In the genomic region with DNA sequence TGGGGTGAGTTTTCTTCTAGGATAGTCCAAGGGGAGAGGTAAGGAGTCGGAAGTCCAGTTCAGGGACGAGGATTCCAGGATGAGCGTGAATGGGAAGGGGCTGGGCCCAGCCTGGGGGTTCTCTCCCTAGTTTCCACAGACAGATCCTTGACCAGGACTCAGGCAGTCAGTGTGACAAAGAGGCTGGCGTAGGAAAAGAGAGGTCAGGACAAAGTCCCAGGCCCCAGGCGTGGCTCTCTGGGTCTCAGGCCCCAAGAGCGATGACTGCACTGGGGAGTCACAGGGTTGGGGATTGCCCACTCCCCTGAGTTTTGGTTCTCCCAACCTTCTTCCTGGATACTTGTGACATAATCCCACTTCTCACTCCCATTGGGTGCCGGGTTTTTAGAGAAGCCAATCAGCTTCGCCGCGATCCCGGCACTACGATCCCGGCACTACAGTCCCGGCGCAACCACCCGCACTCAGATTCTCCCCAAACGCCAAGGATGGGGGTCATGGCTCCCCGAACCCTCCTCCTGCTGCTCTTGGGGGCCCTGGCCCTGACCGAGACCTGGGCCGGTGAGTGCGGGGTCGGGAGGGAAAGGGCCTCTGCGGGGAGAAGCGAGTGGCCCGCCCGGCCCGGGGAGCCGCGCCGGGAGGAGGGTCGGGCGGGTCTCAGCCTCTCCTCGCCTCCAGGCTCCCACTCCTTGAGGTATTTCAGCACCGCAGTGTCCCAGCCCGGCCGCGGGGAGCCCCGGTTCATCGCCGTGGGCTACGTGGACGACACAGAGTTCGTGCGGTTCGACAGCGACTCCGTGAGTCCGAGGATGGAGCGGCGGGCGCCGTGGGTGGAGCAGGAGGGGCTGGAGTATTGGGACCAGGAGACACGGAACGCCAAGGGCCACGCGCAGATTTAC, we compare ENCODE assay signal across 8 cellular contexts. TPM values are rescaled to one million over a fixed set of nuclear protein-coding genes. Genes with fewer than 3 reads are reported as not detected.
DNase-seq lines count a peak whose midpoint lies in the region; ATAC-seq, FAIRE-seq and TF ChIP-seq lines count a peak whose summit lies in the region.

No MANE protein-coding gene starts in this region.

- POLR2A ChIA-PET in SK-N-SH (lab: Yijun Ruan, JAX) = no interaction called here

- H3K9me3 ChIP-seq in HUES48 (ENCODE audit: control insufficient read depth, insufficient read depth, low read length) (no peaks in the 10 kb centered on the region), SK-N-SH (no peaks in the 10 kb centered on the region), ovary (no peaks in the 10 kb centered on the region), tibial artery (no peaks in the 10 kb centered on the region)

- TF ChIP-seq EP300 in SK-N-SH (IDR thresholded peaks at IDR 0.05; ENCODE audit: borderline replicate concordance in 1 of 2, low read depth in 1 of 2, low read length in 1 of 2) (no peak), ovary (IDR thresholded peaks at IDR 0.05) (no peak)

- peak overlapping the region; percentile 92 for H3K4me2 ChIP-seq in SK-N-SH

- H3K4me3 Mint-ChIP-seq in activated naive CD8-positive, alpha-beta T cell = peak overlapping the region; percentile 92

- TF ChIP-seq POLR2A in ovary (IDR thresholded peaks at IDR 0.05) = no peak

- no peaks in the 10 kb centered on the region for H3K36me3 ChIP-seq in HUES48 (ENCODE audit: control insufficient read depth, insufficient read depth, low read length)
- no peaks in the 10 kb centered on the region for H3K36me3 ChIP-seq in SK-N-SH (replicated peaks in 1 of 2; ENCODE audit: control insufficient read depth in 1 of 2, insufficient read depth in 2 of 2, low read length in 1 of 2)
- H3K36me3 ChIP-seq in ovary = no peaks in the 10 kb centered on the region
- no peaks in the 10 kb centered on the region for H3K36me3 ChIP-seq in tibial artery

- no peak for TF ChIP-seq CTCF in D721Med (IDR thresholded peaks at IDR 0.05; ENCODE audit: insufficient read depth, missing control alignments)
- TF ChIP-seq CTCF in SK-N-SH (IDR thresholded peaks at IDR 0.05) = peak; percentile 42
- peak in 1 of 3 donors; percentile 28 for TF ChIP-seq CTCF in ovary (IDR thresholded peaks at IDR 0.05)
- peak in 1 of 2 experiments; percentile 18 for TF ChIP-seq CTCF in tibial artery (IDR thresholded peaks at IDR 0.05)

- CTCF ChIA-PET in SK-N-SH (lab: Yijun Ruan, JAX) = interaction anchor here (0.6 to 1.3 kb wide), 5 partner anchors 20 to 46 kb away, joined by 3 to 6 read pairs (median 3); partner anchors contain the start of gene TRIM26

- H3K27ac Mint-ChIP-seq in activated naive CD8-positive, alpha-beta T cell = peak overlapping the region; percentile 87

- peaks cover 15% of the 10 kb centered on the region for H3K36me3 Mint-ChIP-seq in activated naive CD8-positive, alpha-beta T cell

- 8% methylated on average over 17 of the region's 56 CpGs for WGBS in SK-N-SH (ENCODE audit: low lambda C conversion rate)
- WGBS in ovary, 3 donors = 1 to 4% (median 1%) methylated on average over 28 to 56 of the region's 56 CpGs

- H3K27ac ChIP-seq in HUES48 (ENCODE audit: low read depth, low read length) (no peak overlapping the region), SK-N-SH (ENCODE audit: low read depth in 2 of 2, low read length in 1 of 2) (peak overlapping the region in 1 of 2 experiments; percentile 43; a peak in 2 of 4 replicates), ovary (peak overlapping the region; percentile 21 to 79), tibial artery (peak overlapping the region; percentile 64 to 87)

- no peaks in the 10 kb centered on the region for H4K20me1 ChIP-seq in SK-N-SH (ENCODE audit: insufficient read depth)

- H3K4me1 Mint-ChIP-seq in activated naive CD8-positive, alpha-beta T cell (ENCODE audit: low read depth) = peaks cover 17% of the 10 kb centered on the region

- 0 out of 2 replicates have a peak overlapping the region, but pooled peaks have one; percentile 34 for H3K9ac ChIP-seq in HUES48 (ENCODE audit: low read depth, low read length)
- peak overlapping the region; percentile 81 for H3K9ac ChIP-seq in SK-N-SH

- H3K4me3 ChIP-seq in HUES48 (ENCODE audit: low read depth, low read length) = peak overlapping the region; percentile 75
- peak overlapping the region; percentile 79 to 85 for H3K4me3 ChIP-seq in SK-N-SH (ENCODE audit: low read depth in 2 of 2, low read length in 1 of 2)
- peak overlapping the region; percentile 79 for H3K4me3 ChIP-seq in ovary
- H3K4me3 ChIP-seq in tibial artery = peak overlapping the region; percentile 80 to 93

- peaks cover 16% of the 10 kb centered on the region for H3K27me3 ChIP-seq in HUES48 (ENCODE audit: control insufficient read depth, insufficient read depth, low read length)
- no peaks in the 10 kb centered on the region for H3K27me3 ChIP-seq in SK-N-SH (ENCODE audit: insufficient read depth)
- no peaks in the 10 kb centered on the region for H3K27me3 ChIP-seq in ovary
- H3K27me3 ChIP-seq in tibial artery = no peaks in the 10 kb centered on the region

- peaks cover 4% of the 10 kb centered on the region for H3F3A ChIP-seq in SK-N-SH (replicated peaks; ENCODE audit: insufficient read depth)

- ATAC-seq in GM21367 (IDR thresholded peaks at IDR 0.05; ENCODE audit: unreplicated experiment) (peak; percentile 67), Right ventricle myocardium superior (ENCODE audit: poor library complexity) (peak; percentile 98)

- intact Hi-C loops in Right ventricle myocardium superior (cut with DNase I) (no loop called here), ovary (cut with DNase I) (no loop called here), tibial artery (cut with DNase I; ENCODE audit: low total_unique reads) (no loop called here)

- FAIRE-seq in D721Med (lab: Jason Lieb, UNC) = no peak

- no peaks in the 10 kb centered on the region for H3K9me2 ChIP-seq in SK-N-SH

- H3K9me3 Mint-ChIP-seq in activated naive CD8-positive, alpha-beta T cell (ENCODE audit: low read depth) = no peaks in the 10 kb centered on the region

- no peaks in the 10 kb centered on the region for H3K27me3 Mint-ChIP-seq in activated naive CD8-positive, alpha-beta T cell

- H3K79me2 ChIP-seq in SK-N-SH (ENCODE audit: insufficient read depth) = no peaks in the 10 kb centered on the region

- H3K4me1 ChIP-seq in HUES48 (ENCODE audit: control insufficient read depth, insufficient read depth, low read length) = no peaks in the 10 kb centered on the region
- H3K4me1 ChIP-seq in SK-N-SH (ENCODE audit: control insufficient read depth in 1 of 2, insufficient read depth in 2 of 2, low read depth in 1 of 2, low read length in 1 of 2) = peaks cover 5 to 18% of the 10 kb centered on the region in 2 experiments; a peak in 2 of 4 replicates
- H3K4me1 ChIP-seq in ovary (ENCODE audit: insufficient read depth) = no peaks in the 10 kb centered on the region
- H3K4me1 ChIP-seq in tibial artery = peaks cover 0 to 12% (median 6%) of the 10 kb centered on the region in 4 donors

- DNase-seq in D721Med (ENCODE audit: insufficient read length, low spot score) (peak; percentile 61), SK-N-SH (peak; percentile 90), Right ventricle myocardium superior (peak; percentile 74), ovary (peak; percentile 64 to 76 (median 70)), tibial artery (peak; percentile 72 to 85)

- H2AFZ ChIP-seq in SK-N-SH (ENCODE audit: low read depth) = peak overlapping the region; percentile 96

- TF ChIP-seq RAD21 in SK-N-SH (IDR thresholded peaks at IDR 0.05; ENCODE audit: low read length) = no peak; the same call in 1 of the 2 replicates

TF ChIP-seq in SK-N-SH, 30 proteins besides CTCF, POLR2A, EP300 and RAD21:
- TF ChIP-seq RFX5 (IDR thresholded peaks at IDR 0.05; ENCODE audit: low read length) (peak; percentile 99), MAX (IDR thresholded peaks at IDR 0.05; ENCODE audit: low read depth) (peak; percentile 47), RCOR1 (IDR thresholded peaks at IDR 0.05; ENCODE audit: low read length) (no peak), MXI1 (IDR thresholded peaks at IDR 0.05; ENCODE audit: low read depth, low read length) (peak; percentile 19; the same call in 1 of the 2 replicates), FOXM1 (IDR thresholded peaks at IDR 0.05; ENCODE audit: low read depth) (no peak)

RNA-seq across cellular contexts. Expression of gene TRIM26, which starts 46.2 kb away (rescaled TPM):
- polyA plus RNA-seq in SK-N-SH (2012; rRNA removed) = 23.5 and 26.1 TPM in 2 replicates
- polyA plus RNA-seq in SK-N-SH (2012; cell fraction: cytosol; rRNA removed) = 16.8 and 19.2 TPM in 2 replicates
- polyA plus RNA-seq in SK-N-SH (2012; cell fraction: nucleus; rRNA removed) = 33.0 and 34.5 TPM in 2 replicates
- total RNA-seq in Right ventricle myocardium superior = 17.8 TPM
- 10 to 100 TPM; 15.3 to 35.8 (median 29.0) TPM for total RNA-seq in ovary
- polyA plus RNA-seq in ovary = 10 to 100 TPM; 19.9 to 34.4 TPM
